ENCODE assay signal across 8 cellular contexts in genomic region chr2:241882090-241882625, GRCh38. TPM values are rescaled to one million over a fixed set of nuclear protein-coding genes. Genes with fewer than 3 reads are reported as not detected.
DNase-seq lines count a peak whose midpoint lies in the region; ATAC-seq, FAIRE-seq and TF ChIP-seq lines count a peak whose summit lies in the region.

No MANE protein-coding gene starts in this region.

- H3K4me1 ChIP-seq in A549 (peaks cover 10% of the 10 kb centered on the region; the same call in 2 of the 3 replicates), adipocyte (ENCODE audit: control insufficient read depth, insufficient read depth, low read length) (peaks cover 19% of the 10 kb centered on the region)

- TF ChIP-seq RAD21 in A549 (conservative IDR thresholded peaks at IDR 0.05 in 1 of 2, IDR thresholded peaks at IDR 0.05 in 1 of 2): no peak

- H3K36me3 ChIP-seq in adipocyte (ENCODE audit: control insufficient read depth, insufficient read depth, low read length, severe bottlenecking): no peaks in the 10 kb centered on the region

- peak overlapping the region in 1 of 2 experiments; percentile 91; a peak in 3 of 6 replicates for H3K27ac ChIP-seq in A549

- TF ChIP-seq POLR2A in A549 (IDR thresholded peaks at IDR 0.05; ENCODE audit: low read length): no peak

- CTCF ChIA-PET in A549 (lab: Yijun Ruan, JAX): no interaction called here

- WGBS in A549 (ENCODE audit: missing lambda C conversion rate): 86% methylated on average over 23 of the region's 23 CpGs

- ATAC-seq in A549 (no peak; a peak in 1 of 6 replicates), GM18499 (IDR thresholded peaks at IDR 0.05; ENCODE audit: insufficient read depth, unreplicated experiment) (peak; percentile 29), HG02884 (IDR thresholded peaks at IDR 0.05; ENCODE audit: unreplicated experiment) (peak; percentile 61), left colon (peak; percentile 37)

- H3K4me3 ChIP-seq in A549 (peak overlapping the region; percentile 75; the same call in 2 of the 3 replicates), adipocyte (ENCODE audit: low read length) (peak overlapping the region; percentile 64)

- H3K4me2 ChIP-seq in A549: peak overlapping the region; percentile 85

- no peak for TF ChIP-seq EP300 in A549 (IDR thresholded peaks at IDR 0.05)

- TF ChIP-seq CTCF in A549 (IDR thresholded peaks at IDR 0.05): no peak

- intact Hi-C loops in left colon (cut with DNase I, micrococcal nuclease): no loop called here

- H3K9me3 ChIP-seq in A549: no peaks in the 10 kb centered on the region
- H3K9me3 ChIP-seq in adipocyte (ENCODE audit: control insufficient read depth, low read length): no peaks in the 10 kb centered on the region

- DNase-seq in A549 (ENCODE audit: low read depth in 1 of 2, low spot score in 1 of 2) (no peak), RPMI7951 (ENCODE audit: low read depth) (peak; percentile 45), adipocyte (ENCODE audit: low read depth) (no peak), left colon (peak; percentile 71 to 74), DMS79 treated with DMSO at 0.1 percent for 48 hours (lab: John Stamatoyannopoulos, UW) (no peak)
- DNase-seq in stimulated activated CD8-positive, alpha-beta memory T cell treated with anti-CD3 and anti-CD28 coated beads, Interleukin-12 subunit alpha, Interleukin-12 subunit beta, amount 100 ng/mL, for 4 hours (ENCODE audit: low read depth): peak; percentile 63

- no peaks in the 10 kb centered on the region for H3K27me3 ChIP-seq in adipocyte (replicated peaks; ENCODE audit: control insufficient read depth, insufficient read depth, low read length)

- no peak for FAIRE-seq in A549 (lab: Jason Lieb, UNC)

- POLR2A ChIA-PET in A549 (lab: Yijun Ruan, JAX): no interaction called here

- H3K9ac ChIP-seq in adipocyte (ENCODE audit: low read length): peak overlapping the region; percentile 53

TF ChIP-seq in A549, 52 proteins besides CTCF, POLR2A, EP300 and RAD21:
- TF ChIP-seq CEBPB (IDR thresholded peaks at IDR 0.05): no peak
- TF ChIP-seq HOXA7 (CRISPR knock-in tag; IDR thresholded peaks at IDR 0.05): no peak
- no peak for TF ChIP-seq ZNF302 (CRISPR knock-in tag; IDR thresholded peaks at IDR 0.05)
- TF ChIP-seq HEYL (CRISPR knock-in tag; IDR thresholded peaks at IDR 0.05): no peak
- no peak for TF ChIP-seq BHLHE40 (IDR thresholded peaks at IDR 0.05; ENCODE audit: low read depth, low read length)
- TF ChIP-seq CHD4 (IDR thresholded peaks at IDR 0.05; ENCODE audit: borderline replicate concordance): no peak
- TF ChIP-seq USF2 (IDR thresholded peaks at IDR 0.05): no peak
- TF ChIP-seq HMGXB4 (CRISPR knock-in tag; IDR thresholded peaks at IDR 0.05; ENCODE audit: borderline replicate concordance): no peak
- TF ChIP-seq MAZ (IDR thresholded peaks at IDR 0.05; ENCODE audit: borderline replicate concordance, low read depth, low read length): no peak
- TF ChIP-seq FOSB (CRISPR knock-in tag; IDR thresholded peaks at IDR 0.05): no peak
- TF ChIP-seq SMC3 (IDR thresholded peaks at IDR 0.05): no peak
- TF ChIP-seq CHD2 (IDR thresholded peaks at IDR 0.05; ENCODE audit: low read length, partially characterized antibody): no peak
- TF ChIP-seq MAX (IDR thresholded peaks at IDR 0.05): no peak
- no peak for TF ChIP-seq TP53 (CRISPR knock-in tag; IDR thresholded peaks at IDR 0.05)
- TF ChIP-seq CBX2 (IDR thresholded peaks at IDR 0.05; ENCODE audit: borderline replicate concordance, low read depth): no peak
- no peak for TF ChIP-seq EHMT2 (IDR thresholded peaks at IDR 0.05; ENCODE audit: low read depth)
- no peak for TF ChIP-seq KDM5A (IDR thresholded peaks at IDR 0.05)
- TF ChIP-seq RCOR1 (IDR thresholded peaks at IDR 0.05; ENCODE audit: low read depth, low read length): no peak
- no peak for TF ChIP-seq TFCP2L1 (CRISPR knock-in tag; IDR thresholded peaks at IDR 0.05)
- no peak for TF ChIP-seq NPAS2 (CRISPR knock-in tag; IDR thresholded peaks at IDR 0.05; ENCODE audit: borderline replicate concordance)

RNA-seq across cellular contexts. Expression of gene RTP5, which starts 12.6 kb away (rescaled TPM):
- not detected in 2 replicates for polyA plus RNA-seq in A549 (2011; rRNA removed)
- polyA plus RNA-seq in A549 (2012; cell fraction: cytosol; rRNA removed): not detected in 2 replicates
- not detected in 2 replicates for polyA plus RNA-seq in A549 (2012; cell fraction: nucleus; rRNA removed)
- not detected in 3 replicates for polyA plus RNA-seq in A549 (2017; fragmentation: RNase III; extraction: RNeasy Plus Mini Kit Qiagen cat#74134 plus additional on column Dnase treatment)
- not detected in 2 replicates for polyA minus RNA-seq in A549 (2011; rRNA and poly(A)+ RNA removed)
- total RNA-seq in RPMI7951 (2014; rRNA removed; shearing (Covaris generic)): not detected in 2 replicates
- total RNA-seq in left colon: not detected

RNA-seq across cellular contexts. Expression of gene PDCD1, which starts 23.5 kb away (rescaled TPM):
- polyA plus RNA-seq in A549 (2011; rRNA removed): not detected in 2 replicates
- polyA plus RNA-seq in A549 (2012; cell fraction: cytosol; rRNA removed): not detected in 2 replicates
- not detected in 2 replicates for polyA plus RNA-seq in A549 (2012; cell fraction: nucleus; rRNA removed)
- polyA plus RNA-seq in A549 (2017; fragmentation: RNase III; extraction: RNeasy Plus Mini Kit Qiagen cat#74134 plus additional on column Dnase treatment): not detected in 3 replicates
- not detected in 2 replicates for polyA minus RNA-seq in A549 (2011; rRNA and poly(A)+ RNA removed)
- total RNA-seq in RPMI7951 (2014; rRNA removed; shearing (Covaris generic)): not detected in 2 replicates
- under 1 TPM in 1 of 2 donors, not detected in 1; 0.36 TPM for total RNA-seq in left colon

Comparison
In these comparisons a context has a peak if more than half of its experiments do, and no peak if none do; other contexts are left out.
1. ATAC-seq: peak in GM18499 (single experiment), HG02884 (single experiment) and left colon (single experiment); none in A549 (0 of 2).
2. DNase-seq: peak in RPMI7951 (single experiment), left colon (2 of 2) and stimulated activated CD8-positive, alpha-beta memory T cell treated with anti-CD3 and anti-CD28 coated beads, Interleukin-12 subunit alpha, Interleukin-12 subunit beta, amount 100 ng/mL, for 4 hours (single experiment); none in A549 (0 of 2), adipocyte (single experiment) and DMS79 treated with DMSO at 0.1 percent for 48 hours (single experiment).